ENCODE assay signal across 25 cellular contexts in the genomic region with DNA sequence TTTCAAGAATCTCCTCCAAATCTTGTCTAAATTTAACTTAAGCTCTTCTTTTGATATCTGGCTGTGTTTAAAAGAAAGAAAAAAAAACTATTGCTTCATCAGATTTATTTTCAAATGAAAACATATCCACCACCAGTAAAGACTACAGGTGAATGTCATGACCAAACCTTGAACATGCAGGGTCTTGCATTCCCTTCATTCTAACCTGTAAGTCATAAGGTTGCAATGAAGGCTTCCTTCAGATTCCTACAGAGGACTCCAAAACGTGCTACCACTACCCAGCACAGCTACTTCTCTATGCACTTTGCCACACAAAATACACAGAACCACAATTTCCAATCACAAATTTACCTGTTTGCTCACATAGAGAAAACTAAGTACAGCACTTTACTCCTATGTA. TPM values are rescaled to one million over a fixed set of nuclear protein-coding genes. Genes with fewer than 3 reads are reported as not detected.
"Had no signal": no experiment of that assay in that cellular context is flagged by ENCODE, and none has a peak within 500 bp of the region (broad histone marks: within the 10 kb centered on the region; RNA-seq: fewer than 3 reads in every experiment).

No MANE protein-coding gene starts in this region.

- DNase-seq: hippocampal formation; kidney glomerular epithelial cell; left colon; left lung; lower lobe of right lung; midbrain; mucosa of descending colon; naive thymus-derived CD4-positive, alpha-beta T cell; ovary; stimulated activated CD4-positive, alpha-beta T cell treated with anti-CD3 and anti-CD28 coated beads, Interleukin-12 subunit alpha, Interleukin-12 subunit beta, amount 100 ng/mL, for 4 hours; stimulated activated CD4-positive, alpha-beta T cell treated with anti-CD3 and anti-CD28 coated beads, Interleukin-15, amount 100 ng/mL, for 24 hours; stimulated activated CD4-positive, alpha-beta T cell treated with anti-CD3 and anti-CD28 coated beads, Interleukin-2, amount 100 ng/mL, for 24 hours; stimulated activated CD4-positive, alpha-beta T cell treated with anti-CD3 and anti-CD28 coated beads, Interleukin-4, amount 100 ng/mL, for 1 hour; stimulated activated naive B cell treated with anti-CD40 and anti-IgM and Interleukin-4, amounts not matched to agents 10 μg/mL and 1 μg/mL and 100 μg/mL, for 72 hours; stimulated activated naive CD8-positive, alpha-beta T cell treated with anti-CD3 and anti-CD28 coated beads, Interleukin-15, Interleukin-2, amounts not matched to agents 100 U/mL and 50 U/mL, for 24 hours; stomach; testis; thyroid gland; trophoblast cell; upper lobe of right lung had no signal

- H3K4me1 ChIP-seq: left lung, lower lobe of right lung, right atrium auricular region, testis, thyroid gland, upper lobe of right lung had no signal

- ATAC-seq: left lung; lower lobe of right lung; mucosa of descending colon; naive thymus-derived CD4-positive, alpha-beta T cell; natural killer cell treated with Interleukin-12 subunit alpha and Interleukin-12 subunit beta and Interleukin-15 and Interleukin-18, amount 100 ng/mL, for 72 hours; sciatic nerve; stimulated activated naive B cell treated with anti-CD40 and anti-IgM and Interleukin-4, amounts not matched to agents 10 μg/mL and 1 μg/mL and 100 μg/mL, for 72 hours; stimulated activated naive CD8-positive, alpha-beta T cell treated with anti-CD3 and anti-CD28 coated beads, Interleukin-15, Interleukin-2, amounts not matched to agents 100 U/mL and 50 U/mL, for 24 hours; upper lobe of right lung had no signal

- H3K36me3 ChIP-seq: ovary had no signal

- H3K4me3 ChIP-seq: left lung, lower lobe of right lung, mucosa of descending colon, ovary, right atrium auricular region, skin epidermis, stomach, testis, thyroid gland, upper lobe of right lung had no signal

- H3K9me3 ChIP-seq: left lung, lower lobe of right lung, mucosa of descending colon, ovary, right atrium auricular region, stomach, testis, thyroid gland, upper lobe of right lung had no signal

- H3K27ac ChIP-seq: left lung, lower lobe of right lung, ovary, right atrium auricular region, skin epidermis, stomach, testis, thyroid gland, upper lobe of right lung had no signal

- H3K27me3 ChIP-seq: left lung, ovary, right atrium auricular region, stomach, testis, thyroid gland, upper lobe of right lung had no signal

RNA-seq across cellular contexts. Expression of gene FRRS1, which starts 26.3 kb away (rescaled TPM):
- polyA plus RNA-seq: neural cell had no signal
